Comparison of ENCODE assay signal across 22 cellular contexts in genomic region chr2:216920150-216920846, GRCh38.
A peak's percentile ranks its signal among the peaks of the same experiment; 100 is the strongest.
DNase-seq lines count a peak whose midpoint lies in the region; ATAC-seq and TF ChIP-seq lines count a peak whose summit lies in the region.
"Had no signal": no experiment of that assay in that cellular context is flagged by ENCODE, and none has a peak within 500 bp of the region (broad histone marks: within the 10 kb centered on the region; RNA-seq: fewer than 3 reads in every experiment).

No MANE protein-coding gene starts in this region.

- no peak overlapping the region for H3K4me3 ChIP-seq in IMR-90 (ENCODE audit: insufficient read depth, low read depth, low read length)
- H3K4me3 ChIP-seq: prostate gland, tibial artery had no signal

- TF ChIP-seq POLR2A in IMR-90 (IDR thresholded peaks at IDR 0.05; ENCODE audit: low read depth, low read length) = no peak

- TF ChIP-seq RAD21 in IMR-90 (IDR thresholded peaks at IDR 0.05; ENCODE audit: low read length) = no peak

- intact Hi-C loops in IMR-90 (cut with micrococcal nuclease) = no loop called here

- 0 out of 2 replicates have a peak overlapping the region, but pooled peaks have one; percentile 11 for H4K91ac ChIP-seq in IMR-90 (ENCODE audit: insufficient read depth, low read depth, low read length)

- no peak overlapping the region for H3K4me3 Mint-ChIP-seq in activated naive CD8-positive, alpha-beta T cell treated with anti-CD3 and anti-CD28 coated beads, Interleukin-2, amount 50 U/mL, for 24 hours
- H3K4me3 Mint-ChIP-seq in activated naive CD8-positive, alpha-beta T cell treated with anti-CD3 and anti-CD28 coated beads for 36 hours = no peak overlapping the region
- H3K4me3 Mint-ChIP-seq: activated T-cell treated with anti-CD3 and anti-CD28 coated beads, Interleukin-2, amount 50 U/mL, for 24 hours; B cell; T-helper 2 cell treated with Interferon-gamma antibody and Interleukin-4, amounts not matched to agents 5 μg/mL and 100 μg/mL, for 36 hours had no signal

- no peak overlapping the region for H3K18ac ChIP-seq in IMR-90 (ENCODE audit: low read depth, low read length)

- POLR2A ChIA-PET in IMR-90 (lab: Charles Lee; ENCODE audit: unreplicated experiment) = no interaction called here

- peaks cover 2% of the 10 kb centered on the region for H3K27me3 Mint-ChIP-seq in activated naive CD8-positive, alpha-beta T cell treated with anti-CD3 and anti-CD28 coated beads, Interleukin-2, amount 50 U/mL, for 24 hours
- H3K27me3 Mint-ChIP-seq in activated naive CD8-positive, alpha-beta T cell treated with anti-CD3 and anti-CD28 coated beads for 36 hours = no peaks in the 10 kb centered on the region
- H3K27me3 Mint-ChIP-seq: activated T-cell treated with anti-CD3 and anti-CD28 coated beads, Interleukin-2, amount 50 U/mL, for 24 hours had no signal

- no peak overlapping the region for H3K56ac ChIP-seq in IMR-90 (ENCODE audit: extremely low read depth, insufficient read depth, low read length)

- H4K8ac ChIP-seq in IMR-90 (ENCODE audit: low read depth in 2 of 2, low read length in 2 of 2) = no peak overlapping the region

- H3K4me1 Mint-ChIP-seq in activated naive CD8-positive, alpha-beta T cell treated with anti-CD3 and anti-CD28 coated beads, Interleukin-2, amount 50 U/mL, for 24 hours = no peaks in the 10 kb centered on the region
- H3K4me1 Mint-ChIP-seq in activated naive CD8-positive, alpha-beta T cell treated with anti-CD3 and anti-CD28 coated beads for 36 hours = no peaks in the 10 kb centered on the region

- H3K9me3 ChIP-seq in IMR-90 (ENCODE audit: control insufficient read depth, insufficient read depth, low read length) = no peaks in the 10 kb centered on the region
- H3K9me3 ChIP-seq: prostate gland, tibial artery had no signal

- no peaks in the 10 kb centered on the region for H4K20me1 ChIP-seq in IMR-90 (ENCODE audit: insufficient read depth, low read length)

- H2AK9ac ChIP-seq in IMR-90 (replicated peaks; ENCODE audit: low read depth, low read length, poor library complexity) = peak overlapping the region; percentile 11

- no peaks in the 10 kb centered on the region for H3K36me3 Mint-ChIP-seq in activated naive CD8-positive, alpha-beta T cell treated with anti-CD3 and anti-CD28 coated beads, Interleukin-2, amount 50 U/mL, for 24 hours (ENCODE audit: low read depth)
- no peaks in the 10 kb centered on the region for H3K36me3 Mint-ChIP-seq in activated naive CD8-positive, alpha-beta T cell treated with anti-CD3 and anti-CD28 coated beads for 36 hours

- H3K27ac Mint-ChIP-seq in activated naive CD8-positive, alpha-beta T cell treated with anti-CD3 and anti-CD28 coated beads, Interleukin-2, amount 50 U/mL, for 24 hours = no peak overlapping the region
- H3K27ac Mint-ChIP-seq in activated naive CD8-positive, alpha-beta T cell treated with anti-CD3 and anti-CD28 coated beads for 36 hours = no peak overlapping the region
- H3K27ac Mint-ChIP-seq: activated T-cell treated with anti-CD3 and anti-CD28 coated beads, Interleukin-2, amount 50 U/mL, for 24 hours; B cell; T-helper 2 cell treated with Interferon-gamma antibody and Interleukin-4, amounts not matched to agents 5 μg/mL and 100 μg/mL, for 36 hours had no signal

- dilution Hi-C loops in IMR-90 (cut with HindIII; ENCODE audit: low sequenced_read_pairs, unreplicated experiment) = no loop called here

- BruUV-seq in IMR-90 (replicated peaks; lab: Mats Ljungman, UMichigan) = no TSS peak

- H2BK120ac ChIP-seq in IMR-90 (ENCODE audit: low read depth, low read length) = 0 out of 2 replicates have a peak overlapping the region, but pooled peaks have one; percentile 4

- TF ChIP-seq CTCF in IMR-90 (conservative IDR thresholded peaks at IDR 0.05; ENCODE audit: low read depth, low read length) = no peak

- ATAC-seq in activated naive CD8-positive, alpha-beta T cell treated with anti-CD3 and anti-CD28 coated beads, Interleukin-2, amount 50 U/mL, for 24 hours = peak; percentile 16
- ATAC-seq in IMR-90 (ENCODE audit: low read depth) (no peak), HG02759 (IDR thresholded peaks at IDR 0.05; ENCODE audit: unreplicated experiment) (no peak), HG03280 (IDR thresholded peaks at IDR 0.05; ENCODE audit: unreplicated experiment) (no peak)

- peak overlapping the region; percentile 9 for H2AFZ ChIP-seq in IMR-90 (replicated peaks; ENCODE audit: low read length, poor library complexity)

- H3K9me1 ChIP-seq in IMR-90 (ENCODE audit: insufficient read depth, low read length) = peaks cover 6% of the 10 kb centered on the region; the same call in 1 of the 2 replicates

- no peaks in the 10 kb centered on the region for H3K27me3 ChIP-seq in IMR-90 (ENCODE audit: control insufficient read depth, insufficient read depth, low read length)
- H3K27me3 ChIP-seq: tibial artery had no signal

- no peaks in the 10 kb centered on the region for H3K36me3 ChIP-seq in IMR-90 (ENCODE audit: control insufficient read depth, insufficient read depth, low read length)
- H3K36me3 ChIP-seq: prostate gland, tibial artery had no signal

- H2BK20ac ChIP-seq in IMR-90 (ENCODE audit: low read depth, low read length) = no peak overlapping the region

- 86% methylated on average over 3 of the region's 7 CpGs; no CpG with 5 or more reads in 1 of the 2 experiments for WGBS in IMR-90 (ENCODE audit: extremely low coverage in 2 of 2, insufficient read length in 1 of 2), 2 experiments

- H4K5ac ChIP-seq in IMR-90 (ENCODE audit: low read depth, low read length) = no peak overlapping the region

- no peaks in the 10 kb centered on the region for H3K9me3 Mint-ChIP-seq in activated naive CD8-positive, alpha-beta T cell treated with anti-CD3 and anti-CD28 coated beads, Interleukin-2, amount 50 U/mL, for 24 hours
- H3K9me3 Mint-ChIP-seq in activated naive CD8-positive, alpha-beta T cell treated with anti-CD3 and anti-CD28 coated beads for 36 hours = no peaks in the 10 kb centered on the region
- H3K9me3 Mint-ChIP-seq: activated T-cell treated with anti-CD3 and anti-CD28 coated beads, Interleukin-2, amount 50 U/mL, for 24 hours; T-helper 2 cell treated with Interferon-gamma antibody and Interleukin-4, amounts not matched to agents 5 μg/mL and 100 μg/mL, for 36 hours had no signal

- no peak overlapping the region for H3K27ac ChIP-seq in IMR-90 (ENCODE audit: insufficient read depth, low read length)
- H3K27ac ChIP-seq: epithelial cell of prostate, prostate gland, tibial artery, VCaP had no signal

- H3K9ac ChIP-seq in IMR-90 (ENCODE audit: low read depth, low read length) = no peak overlapping the region

- peak overlapping the region; percentile 81 for H2AK5ac ChIP-seq in IMR-90 (ENCODE audit: low read depth, low read length)

- H2BK15ac ChIP-seq in IMR-90 (ENCODE audit: low read depth, low read length) = no peak overlapping the region

- no peak overlapping the region for H3K4me2 ChIP-seq in IMR-90 (ENCODE audit: low read depth, low read length)

- no peak overlapping the region for H2BK5ac ChIP-seq in IMR-90 (ENCODE audit: low read depth, low read length, poor library complexity, severe bottlenecking)

- CTCF ChIA-PET in IMR-90 (lab: Yijun Ruan, JAX) = no interaction called here

- no peak for DNase-seq in activated naive CD8-positive, alpha-beta T cell treated with anti-CD3 and anti-CD28 coated beads, Interleukin-2, amount 50 U/mL, for 24 hours
- no peak for DNase-seq in activated naive CD8-positive, alpha-beta T cell treated with anti-CD3 and anti-CD28 coated beads for 36 hours
- DNase-seq in IMR-90 = no peak
- peak; percentile 31 for DNase-seq in islet precursor cell
- DNase-seq in putamen (ENCODE audit: low spot score) = peak; percentile 6
- no peak for DNase-seq in RPMI8226
- DNase-seq: activated CD4-positive, alpha-beta T cell treated with anti-CD3 and anti-CD28 coated beads for 48 hours; activated T-cell treated with anti-CD3 and anti-CD28 coated beads, Interleukin-2, amount 50 U/mL, for 24 hours; amniotic stem cell; DMS79 treated with DMSO at 0.1 percent for 48 hours; effector CD4-positive, alpha-beta T cell; GF-D8; HCEC 1CT; kidney; tibial artery had no signal

- peaks cover 3% of the 10 kb centered on the region; the same call in 1 of the 2 replicates for H3K4me1 ChIP-seq in IMR-90 (ENCODE audit: control insufficient read depth, insufficient read depth, low read length)
- H3K4me1 ChIP-seq: prostate gland had no signal

- H3K4ac ChIP-seq in IMR-90 (ENCODE audit: low read depth, low read length) = no peak overlapping the region; the same call in 1 of the 2 replicates

- no peaks in the 10 kb centered on the region for H3K79me1 ChIP-seq in IMR-90 (ENCODE audit: low read depth in 1 of 2, low read length in 2 of 2)

- H3K23ac ChIP-seq in IMR-90 (ENCODE audit: low read depth, low read length) = no peak overlapping the region

- no peak overlapping the region for H3K14ac ChIP-seq in IMR-90 (replicated peaks; ENCODE audit: low read depth, low read length)

- in situ Hi-C loops in IMR-90 (cut with MboI; ENCODE audit: low sequenced_read_pairs) = no loop called here

TF ChIP-seq in IMR-90, 13 proteins besides CTCF, POLR2A, EP300 and RAD21 (continues in another document):
- TF ChIP-seq MXI1 (IDR thresholded peaks at IDR 0.05; ENCODE audit: borderline replicate concordance, low read depth, low read length) = no peak
- TF ChIP-seq SMC3 (IDR thresholded peaks at IDR 0.05; ENCODE audit: low read depth, low read length) = no peak
- no peak for TF ChIP-seq MAZ (IDR thresholded peaks at IDR 0.05; ENCODE audit: borderline replicate concordance, low read depth, low read length)
- no peak for TF ChIP-seq BHLHE40 (IDR thresholded peaks at IDR 0.05; ENCODE audit: low read depth, low read length)
- no peak for TF ChIP-seq NFE2L2 (IDR thresholded peaks at IDR 0.05; ENCODE audit: low read depth, low read length)
- TF ChIP-seq RCOR1 (IDR thresholded peaks at IDR 0.05; ENCODE audit: insufficient replicate concordance, low read length) = no peak
- no peak for TF ChIP-seq ELK1 (IDR thresholded peaks at IDR 0.05; ENCODE audit: borderline replicate concordance, low read depth, low read length)
- TF ChIP-seq FOS (IDR thresholded peaks at IDR 0.05; ENCODE audit: low read depth, low read length) = no peak
- no peak for TF ChIP-seq MAFK (IDR thresholded peaks at IDR 0.05; ENCODE audit: low read depth, low read length)
- no peak for TF ChIP-seq CHD1 (IDR thresholded peaks at IDR 0.05; ENCODE audit: low read depth, low read length)

Comparison
In these comparisons a context has a peak if more than half of its experiments do, and no peak if none do; other contexts are left out.
1. DNase-seq: peak in islet precursor cell (single experiment) and putamen (single experiment); none in activated naive CD8-positive, alpha-beta T cell treated with anti-CD3 and anti-CD28 coated beads, Interleukin-2, amount 50 U/mL, for 24 hours (single experiment), activated naive CD8-positive, alpha-beta T cell treated with anti-CD3 and anti-CD28 coated beads for 36 hours (single experiment), IMR-90 (single experiment) and RPMI8226 (single experiment).